In genomic region chr5:14258840-14259239, GRCh38 we compare ENCODE assay signal across 11 cellular contexts.
DNase-seq lines count a peak whose midpoint lies in the region; ATAC-seq and TF ChIP-seq lines count a peak whose summit lies in the region.
"Had no signal": no experiment of that assay in that cellular context is flagged by ENCODE, and none has a peak within 500 bp of the region (broad histone marks: within the 10 kb centered on the region; RNA-seq: fewer than 3 reads in every experiment).

No MANE protein-coding gene starts in this region.

- CTCF ChIA-PET in activated CD8-positive, alpha-beta T cell treated with anti-CD3 and anti-CD28 coated beads for 36 hours (lab: Charles Lee) = interaction anchor here (3.8 kb wide), 1 partner anchor 12 kb away, joined by 25 read pairs; no protein-coding TSS in a partner anchor

- peaks cover 4% of the 10 kb centered on the region for H3K9me3 Mint-ChIP-seq in natural killer cell treated with Interleukin-12 subunit alpha and Interleukin-12 subunit beta and Interleukin-15 and Interleukin-18, amount 100 ng/mL, for 72 hours
- peaks cover 8% of the 10 kb centered on the region for H3K9me3 Mint-ChIP-seq in activated CD8-positive, alpha-beta T cell treated with anti-CD3 and anti-CD28 coated beads for 36 hours

- intact Hi-C loops in activated CD8-positive, alpha-beta T cell treated with anti-CD3 and anti-CD28 coated beads for 36 hours (cut with micrococcal nuclease) = no loop called here

- peaks cover 2% of the 10 kb centered on the region; the same call in 1 of the 2 replicates for H3K36me3 ChIP-seq in SJCRH30
- H3K36me3 ChIP-seq: neutrophil had no signal

- POLR2A ChIA-PET in activated CD8-positive, alpha-beta T cell treated with anti-CD3 and anti-CD28 coated beads for 36 hours (lab: Charles Lee) = no interaction called here

- no peak overlapping the region for H3K27ac Mint-ChIP-seq in natural killer cell treated with Interleukin-12 subunit alpha and Interleukin-12 subunit beta and Interleukin-15 and Interleukin-18, amount 100 ng/mL, for 72 hours
- no peak overlapping the region for H3K27ac Mint-ChIP-seq in activated CD8-positive, alpha-beta T cell treated with anti-CD3 and anti-CD28 coated beads for 36 hours

- ATAC-seq in GM18858 (IDR thresholded peaks at IDR 0.05; ENCODE audit: unreplicated experiment) (peak; percentile 34), HG02678 (IDR thresholded peaks at IDR 0.05; ENCODE audit: unreplicated experiment) (peak; percentile 37)
- peak in 1 of 2 donors; percentile 57 for ATAC-seq in natural killer cell treated with Interleukin-12 subunit alpha and Interleukin-12 subunit beta and Interleukin-15 and Interleukin-18, amount 100 ng/mL, for 72 hours
- ATAC-seq in activated CD8-positive, alpha-beta T cell treated with anti-CD3 and anti-CD28 coated beads for 36 hours = no peak
- ATAC-seq: stimulated activated naive CD8-positive, alpha-beta T cell treated with anti-CD3 and anti-CD28 coated beads, Interleukin-15, Interleukin-2, amounts not matched to agents 100 U/mL and 50 U/mL, for 24 hours had no signal

- peaks cover 0 to 2% of the 10 kb centered on the region in 2 donors for H3K27me3 Mint-ChIP-seq in natural killer cell treated with Interleukin-12 subunit alpha and Interleukin-12 subunit beta and Interleukin-15 and Interleukin-18, amount 100 ng/mL, for 72 hours
- peaks cover 11% of the 10 kb centered on the region for H3K27me3 Mint-ChIP-seq in activated CD8-positive, alpha-beta T cell treated with anti-CD3 and anti-CD28 coated beads for 36 hours

- no peak overlapping the region for H3K27ac ChIP-seq in SJCRH30
- H3K27ac ChIP-seq: neutrophil had no signal

- no peak overlapping the region for H3K4me3 ChIP-seq in astrocyte of the cerebellum (ENCODE audit: low read depth, low read length)
- H3K4me3 ChIP-seq in SJCRH30 = no peak overlapping the region

- H3K9me3 ChIP-seq in SJCRH30 (replicated peaks) = no peaks in the 10 kb centered on the region
- H3K9me3 ChIP-seq: neutrophil had no signal

- DNase-seq in astrocyte of the cerebellum (ENCODE audit: low read depth) (no peak), GM19238 (ENCODE audit: insufficient read length, low spot score) (no peak), SJCRH30 (no peak), NCI-H2196 (lab: John Stamatoyannopoulos, UW; ENCODE audit: unreplicated experiment) (no peak)
- DNase-seq in natural killer cell treated with Interleukin-12 subunit alpha and Interleukin-12 subunit beta and Interleukin-15 and Interleukin-18, amount 100 ng/mL, for 72 hours (ENCODE audit: low spot score) = no peak
- DNase-seq in activated CD8-positive, alpha-beta T cell treated with anti-CD3 and anti-CD28 coated beads for 36 hours = no peak
- DNase-seq: activated CD4-positive, alpha-beta T cell treated with anti-CD3 and anti-CD28 coated beads, Interleukin-2, amount 50 U/mL, for 4 hours; stimulated activated naive CD8-positive, alpha-beta T cell treated with anti-CD3 and anti-CD28 coated beads, Interleukin-15, Interleukin-2, amounts not matched to agents 100 U/mL and 50 U/mL, for 24 hours had no signal

- H3K4me3 Mint-ChIP-seq in natural killer cell treated with Interleukin-12 subunit alpha and Interleukin-12 subunit beta and Interleukin-15 and Interleukin-18, amount 100 ng/mL, for 72 hours = peak overlapping the region; percentile 47
- H3K4me3 Mint-ChIP-seq in activated CD8-positive, alpha-beta T cell treated with anti-CD3 and anti-CD28 coated beads for 36 hours = no peak overlapping the region

- peak; percentile 45 for TF ChIP-seq CTCF in astrocyte of the cerebellum (IDR thresholded peaks at IDR 0.05; ENCODE audit: low read depth, low read length, missing control alignments)
- TF ChIP-seq CTCF in activated CD8-positive, alpha-beta T cell treated with anti-CD3 and anti-CD28 coated beads for 36 hours (IDR thresholded peaks at IDR 0.05) = no peak

- peaks cover 13% of the 10 kb centered on the region for H3K36me3 Mint-ChIP-seq in natural killer cell treated with Interleukin-12 subunit alpha and Interleukin-12 subunit beta and Interleukin-15 and Interleukin-18, amount 100 ng/mL, for 72 hours
- no peaks in the 10 kb centered on the region for H3K36me3 Mint-ChIP-seq in activated CD8-positive, alpha-beta T cell treated with anti-CD3 and anti-CD28 coated beads for 36 hours (ENCODE audit: low read depth)

- in situ Hi-C loops in astrocyte of the cerebellum (cut with HindIII; ENCODE audit: low sequenced_read_pairs) = no loop called here

- H3K4me1 ChIP-seq in SJCRH30 = no peaks in the 10 kb centered on the region

- no peaks in the 10 kb centered on the region for H3K27me3 ChIP-seq in SJCRH30
- H3K27me3 ChIP-seq: neutrophil had no signal

- H3K4me1 Mint-ChIP-seq in natural killer cell treated with Interleukin-12 subunit alpha and Interleukin-12 subunit beta and Interleukin-15 and Interleukin-18, amount 100 ng/mL, for 72 hours (ENCODE audit: low read depth in 2 of 2) = peaks cover 44 to 48% of the 10 kb centered on the region in 2 donors
- no peaks in the 10 kb centered on the region for H3K4me1 Mint-ChIP-seq in activated CD8-positive, alpha-beta T cell treated with anti-CD3 and anti-CD28 coated beads for 36 hours (ENCODE audit: low read depth)
